Comparison of ENCODE assay signal across 12 cellular contexts in genomic region chr21:34534522-34534921, GRCh38. TPM values are rescaled to one million over a fixed set of nuclear protein-coding genes. Genes with fewer than 3 reads are reported as not detected.
DNase-seq lines count a peak whose midpoint lies in the region; ATAC-seq, FAIRE-seq and TF ChIP-seq lines count a peak whose summit lies in the region.
"Had no signal": no experiment of that assay in that cellular context is flagged by ENCODE, and none has a peak within 500 bp of the region (broad histone marks: within the 10 kb centered on the region; RNA-seq: fewer than 3 reads in every experiment).

No MANE protein-coding gene starts in this region.

- CTCF ChIA-PET in PC-9 (lab: Charles Lee): no interaction called here

- H3K4me2 ChIP-seq in PC-9: no peak overlapping the region

- no peaks in the 10 kb centered on the region for H3K9me2 ChIP-seq in PC-9 (ENCODE audit: insufficient read depth)

- H3K27ac ChIP-seq in PC-9: no peak overlapping the region

- no TSS peak for BruUV-seq in PC-9 (replicated peaks; lab: Mats Ljungman, UMichigan)

- no peaks in the 10 kb centered on the region for H3F3A ChIP-seq in PC-9 (ENCODE audit: insufficient read depth, low read depth)

- TF ChIP-seq CTCF in GM10266 (IDR thresholded peaks at IDR 0.05; ENCODE audit: control insufficient read depth, insufficient read depth, low read depth, missing control alignments): no peak
- TF ChIP-seq CTCF in PC-9 (conservative IDR thresholded peaks at IDR 0.05): no peak

- H3K4me3 ChIP-seq in PC-9 (no peak overlapping the region), skeletal muscle cell (ENCODE audit: low read depth, low read length) (no peak overlapping the region)

- no peaks in the 10 kb centered on the region for H3K36me3 ChIP-seq in PC-9 (ENCODE audit: low read depth)

- no peak overlapping the region for H2AFZ ChIP-seq in PC-9

- H3K9me3 ChIP-seq in PC-9 (ENCODE audit: insufficient read depth, low read depth): no peaks in the 10 kb centered on the region

- POLR2A ChIA-PET in PC-9 (lab: Charles Lee; ENCODE audit: unreplicated experiment): no interaction called here

- DNase-seq in GM10266 (ENCODE audit: extremely low spot score) (peak; percentile 25), PC-9 (peak; percentile 26 to 41), foreskin melanocyte (peak; percentile 93), skeletal muscle cell (ENCODE audit: low read depth) (peak; percentile 25), GM12892 (ENCODE audit: insufficient read length) (no peak), NCI-H526 treated with DMSO at 0.1 percent for 48 hours (lab: John Stamatoyannopoulos, UW) (no peak)
- DNase-seq in activated CD4-positive, alpha-beta T cell treated with anti-CD3 and anti-CD28 coated beads, Interleukin-2, amount 50 U/mL, for 4 hours: no peak
- DNase-seq: amniotic stem cell, DMS53, NCI-H2081 had no signal

- peaks cover 21% of the 10 kb centered on the region for H3K4me1 ChIP-seq in PC-9 (replicated peaks; ENCODE audit: insufficient read depth)

- H4K20me1 ChIP-seq in PC-9 (ENCODE audit: insufficient read depth): no peaks in the 10 kb centered on the region

- TF ChIP-seq POLR2A in GM12892 (IDR thresholded peaks at IDR 0.05; ENCODE audit: low read depth, low read length): no peak

- no peaks in the 10 kb centered on the region for H3K27me3 ChIP-seq in PC-9 (ENCODE audit: insufficient read depth, low read depth)

- intact Hi-C loops in PC-9 (cut with micrococcal nuclease; ENCODE audit: unreplicated experiment): no loop called here

- FAIRE-seq in GM12892 (lab: Jason Lieb, UNC): no peak

- no peaks in the 10 kb centered on the region for H3K79me2 ChIP-seq in PC-9 (ENCODE audit: low read depth)

- ATAC-seq in esophagus mucosa: no peak
- ATAC-seq: activated CD4-positive, CD25-positive, alpha-beta regulatory T cell treated with anti-CD3 and anti-CD28 coated beads, Interleukin-2, amount 50 U/mL, for 24 hours had no signal

RNA-seq across cellular contexts. Expression of gene KCNE1, which starts 22.5 kb away (rescaled TPM):
- 0.31 and 0.45 TPM in 2 replicates for total RNA-seq in PC-9 (2021)
- polyA plus RNA-seq in GM12892 (2012; ENCODE audit: missing spikeins): not detected
- 0.28 TPM for total RNA-seq in esophagus mucosa

Comparison
In these comparisons a context has a peak if more than half of its experiments do, and no peak if none do; other contexts are left out.
1. DNase-seq: peak in GM10266 (single experiment), PC-9 (2 of 2), foreskin melanocyte (single experiment) and skeletal muscle cell (single experiment); none in GM12892 (single experiment), NCI-H526 treated with DMSO at 0.1 percent for 48 hours (single experiment) and activated CD4-positive, alpha-beta T cell treated with anti-CD3 and anti-CD28 coated beads, Interleukin-2, amount 50 U/mL, for 4 hours (0 of 2).